ENCODE assay signal across 17 cellular contexts in genomic region chr1:19413999-19414398, GRCh38.
DNase-seq lines count a peak whose midpoint lies in the region; ATAC-seq and TF ChIP-seq lines count a peak whose summit lies in the region.
"Had no signal": no experiment of that assay in that cellular context is flagged by ENCODE, and none has a peak within 500 bp of the region (broad histone marks: within the 10 kb centered on the region; RNA-seq: fewer than 3 reads in every experiment).

No MANE protein-coding gene starts in this region.

- intact Hi-C loops in natural killer cell (cut with micrococcal nuclease) (no loop called here), right cardiac atrium (cut with DNase I) (no loop called here), psoas muscle (cut with DNase I) (no loop called here), vagina (cut with DNase I) (no loop called here)

- H3K4me1 ChIP-seq in right cardiac atrium (ENCODE audit: control insufficient read depth, insufficient read depth, low read length) (peaks cover 16% of the 10 kb centered on the region), psoas muscle (peaks cover 62% of the 10 kb centered on the region), vagina (peaks cover 83% of the 10 kb centered on the region)

- H3K9me3 Mint-ChIP-seq in natural killer cell: no peaks in the 10 kb centered on the region
- no peaks in the 10 kb centered on the region for H3K9me3 Mint-ChIP-seq in natural killer cell treated with Interleukin-12 subunit alpha and Interleukin-12 subunit beta and Interleukin-15 and Interleukin-18, amount 100 ng/mL, for 72 hours
- H3K9me3 Mint-ChIP-seq: central memory CD8-positive, alpha-beta T cell had no signal

- H3K27ac ChIP-seq in right cardiac atrium (ENCODE audit: low read length) (peak overlapping the region; percentile 25), psoas muscle (peak overlapping the region; percentile 64), vagina (peak overlapping the region; percentile 91)

- no peaks in the 10 kb centered on the region for H3K27me3 ChIP-seq in right cardiac atrium (ENCODE audit: control insufficient read depth, insufficient read depth)
- H3K27me3 ChIP-seq in psoas muscle (ENCODE audit: insufficient read depth in 3 of 3, low read length in 2 of 3): no peaks in the 10 kb centered on the region
- H3K27me3 ChIP-seq in vagina: no peaks in the 10 kb centered on the region

- 59% methylated on average over 12 of the region's 12 CpGs for WGBS in right cardiac atrium
- WGBS in psoas muscle, 3 donors: 20 to 47% (median 32%) methylated on average over 12 of the region's 12 CpGs

- H3K36me3 ChIP-seq in psoas muscle (ENCODE audit: insufficient read depth in 1 of 2, low read depth in 1 of 2) (peaks cover 0 to 5% of the 10 kb centered on the region in 2 donors), vagina (peaks cover 0 to 4% of the 10 kb centered on the region in 2 donors)

- no peak for ATAC-seq in natural killer cell
- ATAC-seq in natural killer cell treated with Interleukin-12 subunit alpha and Interleukin-12 subunit beta and Interleukin-15 and Interleukin-18, amount 100 ng/mL, for 72 hours: no peak
- ATAC-seq in right cardiac atrium: peak; percentile 16 to 36
- peak in 1 of 4 donors; percentile 41 for ATAC-seq in psoas muscle
- ATAC-seq in GM18870 (IDR thresholded peaks at IDR 0.05; ENCODE audit: unreplicated experiment): no peak
- ATAC-seq: esophagus mucosa, K562 had no signal

- H3K4me3 ChIP-seq in right cardiac atrium (ENCODE audit: low read length) (no peak overlapping the region), psoas muscle (no peak overlapping the region), vagina (no peak overlapping the region)
- H3K4me3 ChIP-seq: K562 had no signal

- no peak overlapping the region for H3K4me3 Mint-ChIP-seq in natural killer cell
- no peak overlapping the region for H3K4me3 Mint-ChIP-seq in natural killer cell treated with Interleukin-12 subunit alpha and Interleukin-12 subunit beta and Interleukin-15 and Interleukin-18, amount 100 ng/mL, for 72 hours
- H3K4me3 Mint-ChIP-seq: central memory CD8-positive, alpha-beta T cell had no signal

- no peak for TF ChIP-seq POLR2A in vagina (IDR thresholded peaks at IDR 0.05)

- H3K36me3 Mint-ChIP-seq in natural killer cell: peaks cover 15% of the 10 kb centered on the region
- peaks cover 7% of the 10 kb centered on the region for H3K36me3 Mint-ChIP-seq in natural killer cell treated with Interleukin-12 subunit alpha and Interleukin-12 subunit beta and Interleukin-15 and Interleukin-18, amount 100 ng/mL, for 72 hours

- DNase-seq in natural killer cell (no peak), right cardiac atrium (no peak), psoas muscle (no peak), vagina (ENCODE audit: extremely low spot score in 2 of 2) (no peak), HK-2 (ENCODE audit: unreplicated experiment) (no peak), GOT3 (lab: John Stamatoyannopoulos, UW) (no peak)
- no peak for DNase-seq in natural killer cell treated with Interleukin-12 subunit alpha and Interleukin-12 subunit beta and Interleukin-15 and Interleukin-18, amount 100 ng/mL, for 72 hours (ENCODE audit: low spot score)
- DNase-seq: activated CD4-positive, alpha-beta T cell treated with anti-CD3 and anti-CD28 coated beads for 48 hours; activated effector memory CD4-positive, alpha-beta T cell treated with Interleukin-2 at 50 U/mL for 16 hours; DMS79; NCI-H1436; NCI-H526 treated with DMSO at 0.1 percent for 48 hours; T-helper 2 cell had no signal

- H3K9me3 ChIP-seq in right cardiac atrium (ENCODE audit: control insufficient read depth, low read length) (no peaks in the 10 kb centered on the region), psoas muscle (no peaks in the 10 kb centered on the region), vagina (no peaks in the 10 kb centered on the region)

- peak overlapping the region; percentile 74 to 76 for H3K27ac Mint-ChIP-seq in natural killer cell
- peak overlapping the region in 1 of 2 donors; percentile 53 for H3K27ac Mint-ChIP-seq in natural killer cell treated with Interleukin-12 subunit alpha and Interleukin-12 subunit beta and Interleukin-15 and Interleukin-18, amount 100 ng/mL, for 72 hours

- no peaks in the 10 kb centered on the region for H3K27me3 Mint-ChIP-seq in natural killer cell (ENCODE audit: low read depth in 2 of 2)
- H3K27me3 Mint-ChIP-seq in natural killer cell treated with Interleukin-12 subunit alpha and Interleukin-12 subunit beta and Interleukin-15 and Interleukin-18, amount 100 ng/mL, for 72 hours: no peaks in the 10 kb centered on the region
- H3K27me3 Mint-ChIP-seq: central memory CD8-positive, alpha-beta T cell had no signal

- peaks cover 72 to 84% of the 10 kb centered on the region in 2 donors for H3K4me1 Mint-ChIP-seq in natural killer cell
- peaks cover 24 to 63% of the 10 kb centered on the region in 2 donors for H3K4me1 Mint-ChIP-seq in natural killer cell treated with Interleukin-12 subunit alpha and Interleukin-12 subunit beta and Interleukin-15 and Interleukin-18, amount 100 ng/mL, for 72 hours (ENCODE audit: low read depth in 2 of 2)

- TF ChIP-seq CTCF in natural killer cell (IDR thresholded peaks at IDR 0.05) (no peak), psoas muscle (IDR thresholded peaks at IDR 0.05) (no peak), vagina (IDR thresholded peaks at IDR 0.05) (no peak)

Comparison
In these comparisons a context has a peak if more than half of its experiments do, and no peak if none do; other contexts are left out.
1. ATAC-seq: peak in right cardiac atrium (2 of 2); none in natural killer cell (0 of 3), natural killer cell treated with Interleukin-12 subunit alpha and Interleukin-12 subunit beta and Interleukin-15 and Interleukin-18, amount 100 ng/mL, for 72 hours (0 of 2) and GM18870 (single experiment).
2. H3K27ac ChIP-seq: peak in every context shown above with its lines; median percentile 91 in vagina; 64 in psoas muscle; 25 in right cardiac atrium.